In the genomic region with DNA sequence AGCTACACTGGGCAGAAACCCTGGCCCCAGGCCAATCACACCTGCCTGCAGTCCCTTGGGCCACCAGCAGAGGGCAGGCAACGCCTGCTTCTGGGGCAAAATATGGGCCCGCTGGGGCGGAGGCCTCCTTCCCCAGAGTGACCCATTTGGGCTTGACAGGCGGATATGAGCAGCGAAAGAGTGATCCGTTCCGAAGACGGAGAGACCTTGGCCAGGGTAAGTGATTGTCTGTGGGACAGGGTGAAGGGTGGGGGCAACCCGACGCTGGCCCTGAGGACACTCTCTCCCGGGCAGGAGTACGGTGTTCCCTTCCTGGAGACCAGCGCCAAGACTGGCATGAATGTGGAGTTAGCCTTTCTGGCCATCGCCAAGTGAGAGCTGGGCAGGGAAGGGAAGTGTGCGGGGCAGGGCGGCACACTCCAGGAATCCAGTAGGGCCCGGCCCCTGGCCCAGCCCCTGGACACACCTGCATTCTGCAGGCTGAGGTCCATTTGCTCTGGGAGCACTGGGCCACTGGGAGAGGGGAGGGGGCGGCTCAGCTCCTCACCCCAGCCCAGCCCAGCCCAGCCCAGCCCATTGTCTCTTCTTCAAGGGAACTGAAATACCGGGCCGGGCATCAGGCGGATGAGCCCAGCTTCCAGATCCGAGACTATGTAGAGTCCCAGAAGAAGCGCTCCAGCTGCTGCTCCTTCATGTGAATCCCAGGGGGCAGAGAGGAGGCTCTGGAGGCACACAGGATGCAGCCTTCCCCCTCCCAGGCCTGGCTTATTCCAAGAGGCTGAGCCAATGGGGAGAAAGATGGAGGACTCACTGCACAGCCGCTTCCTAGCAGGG, we compare ENCODE assay signal across 1 cellular context.
TF ChIP-seq lines count a peak whose summit lies in the region.

No MANE protein-coding gene starts in this region.

TF ChIP-seq in HepG2, 621 proteins besides CTCF, POLR2A, EP300 and RAD21 (continues in another document):
- TF ChIP-seq, protein P1, sequence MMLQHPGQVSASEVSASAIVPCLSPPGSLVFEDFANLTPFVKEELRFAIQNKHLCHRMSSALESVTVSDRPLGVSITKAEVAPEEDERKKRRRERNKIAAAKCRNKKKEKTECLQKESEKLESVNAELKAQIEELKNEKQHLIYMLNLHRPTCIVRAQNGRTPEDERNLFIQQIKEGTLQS (CRISPR knock-in tag; IDR thresholded peaks at IDR 0.05), result 0 out of 2 replicates have a peak, but pooled peaks have one; percentile 13
- TF ChIP-seq, protein P2, sequence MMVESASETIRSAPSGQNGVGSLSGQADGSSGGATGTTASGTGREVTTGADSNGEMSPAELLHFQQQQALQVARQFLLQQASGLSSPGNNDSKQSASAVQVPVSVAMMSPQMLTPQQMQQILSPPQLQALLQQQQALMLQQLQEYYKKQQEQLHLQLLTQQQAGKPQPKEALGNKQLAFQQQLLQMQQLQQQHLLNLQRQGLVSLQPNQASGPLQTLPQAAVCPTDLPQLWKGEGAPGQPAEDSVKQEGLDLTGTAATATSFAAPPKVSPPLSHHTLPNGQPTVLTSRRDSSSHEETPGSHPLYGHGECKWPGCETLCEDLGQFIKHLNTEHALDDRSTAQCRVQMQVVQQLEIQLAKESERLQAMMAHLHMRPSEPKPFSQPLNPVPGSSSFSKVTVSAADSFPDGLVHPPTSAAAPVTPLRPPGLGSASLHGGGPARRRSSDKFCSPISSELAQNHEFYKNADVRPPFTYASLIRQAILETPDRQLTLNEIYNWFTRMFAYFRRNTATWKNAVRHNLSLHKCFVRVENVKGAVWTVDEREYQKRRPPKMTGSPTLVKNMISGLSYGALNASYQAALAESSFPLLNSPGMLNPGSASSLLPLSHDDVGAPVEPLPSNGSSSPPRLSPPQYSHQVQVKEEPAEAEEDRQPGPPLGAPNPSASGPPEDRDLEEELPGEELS (CRISPR knock-in tag; IDR thresholded peaks at IDR 0.05), result 0 out of 2 replicates have a peak, but pooled peaks have one; percentile 35
- peak; percentile 82 for TF ChIP-seq ZNF274 (CRISPR knock-in tag; IDR thresholded peaks at IDR 0.05)
- TF ChIP-seq KDM1A (CRISPR knock-in tag; IDR thresholded peaks at IDR 0.05), result no peak
- TF ChIP-seq, protein P3, sequence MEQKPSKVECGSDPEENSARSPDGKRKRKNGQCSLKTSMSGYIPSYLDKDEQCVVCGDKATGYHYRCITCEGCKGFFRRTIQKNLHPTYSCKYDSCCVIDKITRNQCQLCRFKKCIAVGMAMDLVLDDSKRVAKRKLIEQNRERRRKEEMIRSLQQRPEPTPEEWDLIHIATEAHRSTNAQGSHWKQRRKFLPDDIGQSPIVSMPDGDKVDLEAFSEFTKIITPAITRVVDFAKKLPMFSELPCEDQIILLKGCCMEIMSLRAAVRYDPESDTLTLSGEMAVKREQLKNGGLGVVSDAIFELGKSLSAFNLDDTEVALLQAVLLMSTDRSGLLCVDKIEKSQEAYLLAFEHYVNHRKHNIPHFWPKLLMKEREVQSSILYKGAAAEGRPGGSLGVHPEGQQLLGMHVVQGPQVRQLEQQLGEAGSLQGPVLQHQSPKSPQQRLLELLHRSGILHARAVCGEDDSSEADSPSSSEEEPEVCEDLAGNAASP (CRISPR knock-in tag; IDR thresholded peaks at IDR 0.05; ENCODE audit: borderline replicate concordance), result peak; percentile 52; the same call in 1 of the 2 replicates
- peak; percentile 59; the same call in 1 of the 2 replicates for TF ChIP-seq MEIS2 (CRISPR knock-in tag; IDR thresholded peaks at IDR 0.05)
- TF ChIP-seq MED13 (CRISPR knock-in tag; IDR thresholded peaks at IDR 0.05), result 0 out of 2 replicates have a peak, but pooled peaks have one; percentile 21
- TF ChIP-seq HDAC2 (CRISPR knock-in tag; IDR thresholded peaks at IDR 0.05), result no peak
- TF ChIP-seq MXI1 (IDR thresholded peaks at IDR 0.05; ENCODE audit: borderline replicate concordance, low read depth, low read length), result peak; percentile 46; the same call in 1 of the 3 replicates
- no peak for TF ChIP-seq ZSCAN22 (CRISPR knock-in tag; IDR thresholded peaks at IDR 0.05)
- TF ChIP-seq, protein P4, sequence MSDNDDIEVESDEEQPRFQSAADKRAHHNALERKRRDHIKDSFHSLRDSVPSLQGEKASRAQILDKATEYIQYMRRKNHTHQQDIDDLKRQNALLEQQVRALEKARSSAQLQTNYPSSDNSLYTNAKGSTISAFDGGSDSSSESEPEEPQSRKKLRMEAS (IDR thresholded peaks at IDR 0.05), result peak; percentile 51; the same call in 1 of the 2 replicates
- TF ChIP-seq, protein P5, sequence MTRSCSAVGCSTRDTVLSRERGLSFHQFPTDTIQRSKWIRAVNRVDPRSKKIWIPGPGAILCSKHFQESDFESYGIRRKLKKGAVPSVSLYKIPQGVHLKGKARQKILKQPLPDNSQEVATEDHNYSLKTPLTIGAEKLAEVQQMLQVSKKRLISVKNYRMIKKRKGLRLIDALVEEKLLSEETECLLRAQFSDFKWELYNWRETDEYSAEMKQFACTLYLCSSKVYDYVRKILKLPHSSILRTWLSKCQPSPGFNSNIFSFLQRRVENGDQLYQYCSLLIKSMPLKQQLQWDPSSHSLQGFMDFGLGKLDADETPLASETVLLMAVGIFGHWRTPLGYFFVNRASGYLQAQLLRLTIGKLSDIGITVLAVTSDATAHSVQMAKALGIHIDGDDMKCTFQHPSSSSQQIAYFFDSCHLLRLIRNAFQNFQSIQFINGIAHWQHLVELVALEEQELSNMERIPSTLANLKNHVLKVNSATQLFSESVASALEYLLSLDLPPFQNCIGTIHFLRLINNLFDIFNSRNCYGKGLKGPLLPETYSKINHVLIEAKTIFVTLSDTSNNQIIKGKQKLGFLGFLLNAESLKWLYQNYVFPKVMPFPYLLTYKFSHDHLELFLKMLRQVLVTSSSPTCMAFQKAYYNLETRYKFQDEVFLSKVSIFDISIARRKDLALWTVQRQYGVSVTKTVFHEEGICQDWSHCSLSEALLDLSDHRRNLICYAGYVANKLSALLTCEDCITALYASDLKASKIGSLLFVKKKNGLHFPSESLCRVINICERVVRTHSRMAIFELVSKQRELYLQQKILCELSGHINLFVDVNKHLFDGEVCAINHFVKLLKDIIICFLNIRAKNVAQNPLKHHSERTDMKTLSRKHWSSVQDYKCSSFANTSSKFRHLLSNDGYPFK (CRISPR knock-in tag; IDR thresholded peaks at IDR 0.05; ENCODE audit: borderline replicate concordance), result peak; percentile 78
- TF ChIP-seq, protein P6, sequence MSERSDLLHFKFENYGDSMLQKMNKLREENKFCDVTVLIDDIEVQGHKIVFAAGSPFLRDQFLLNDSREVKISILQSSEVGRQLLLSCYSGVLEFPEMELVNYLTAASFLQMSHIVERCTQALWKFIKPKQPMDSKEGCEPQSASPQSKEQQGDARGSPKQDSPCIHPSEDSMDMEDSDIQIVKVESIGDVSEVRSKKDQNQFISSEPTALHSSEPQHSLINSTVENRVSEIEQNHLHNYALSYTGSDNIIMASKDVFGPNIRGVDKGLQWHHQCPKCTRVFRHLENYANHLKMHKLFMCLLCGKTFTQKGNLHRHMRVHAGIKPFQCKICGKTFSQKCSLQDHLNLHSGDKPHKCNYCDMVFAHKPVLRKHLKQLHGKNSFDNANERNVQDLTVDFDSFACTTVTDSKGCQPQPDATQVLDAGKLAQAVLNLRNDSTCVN (CRISPR knock-in tag; IDR thresholded peaks at IDR 0.05; ENCODE audit: borderline replicate concordance), result peak; percentile 57; the same call in 1 of the 2 replicates
- peak; percentile 61; the same call in 1 of the 2 replicates for TF ChIP-seq MEF2D (CRISPR knock-in tag; IDR thresholded peaks at IDR 0.05)
- peak; percentile 85; the same call in 1 of the 2 replicates for TF ChIP-seq ZNF501 (CRISPR knock-in tag; IDR thresholded peaks at IDR 0.05)
- TF ChIP-seq ZNF605 (CRISPR knock-in tag; IDR thresholded peaks at IDR 0.05), result peak; percentile 70; the same call in 1 of the 2 replicates
- TF ChIP-seq ZBTB21 (CRISPR knock-in tag; IDR thresholded peaks at IDR 0.05), result no peak
- TF ChIP-seq, protein P7, sequence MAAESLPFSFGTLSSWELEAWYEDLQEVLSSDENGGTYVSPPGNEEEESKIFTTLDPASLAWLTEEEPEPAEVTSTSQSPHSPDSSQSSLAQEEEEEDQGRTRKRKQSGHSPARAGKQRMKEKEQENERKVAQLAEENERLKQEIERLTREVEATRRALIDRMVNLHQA (CRISPR knock-in tag; IDR thresholded peaks at IDR 0.05), result 0 out of 2 replicates have a peak, but pooled peaks have one; percentile 40
- no peak for TF ChIP-seq ZNF781 (CRISPR knock-in tag; IDR thresholded peaks at IDR 0.05; ENCODE audit: borderline replicate concordance, not compliant biosample characterization)
- TF ChIP-seq ZNF788 (CRISPR knock-in tag; IDR thresholded peaks at IDR 0.05; ENCODE audit: borderline replicate concordance), result peak; percentile 61; the same call in 1 of the 2 replicates
- TF ChIP-seq HNF4G (IDR thresholded peaks at IDR 0.05; ENCODE audit: borderline replicate concordance, low read depth, low read length), result no peak
- TF ChIP-seq HNF4G (CRISPR knock-in tag; IDR thresholded peaks at IDR 0.05; ENCODE audit: borderline replicate concordance, low read depth), result no peak
- peak; percentile 70; the same call in 1 of the 2 replicates for TF ChIP-seq RFXAP (CRISPR knock-in tag; IDR thresholded peaks at IDR 0.05; ENCODE audit: borderline replicate concordance)
- peak; percentile 43; the same call in 1 of the 2 replicates for TF ChIP-seq NCOA2 (CRISPR knock-in tag; IDR thresholded peaks at IDR 0.05)
- TF ChIP-seq, protein P8, sequence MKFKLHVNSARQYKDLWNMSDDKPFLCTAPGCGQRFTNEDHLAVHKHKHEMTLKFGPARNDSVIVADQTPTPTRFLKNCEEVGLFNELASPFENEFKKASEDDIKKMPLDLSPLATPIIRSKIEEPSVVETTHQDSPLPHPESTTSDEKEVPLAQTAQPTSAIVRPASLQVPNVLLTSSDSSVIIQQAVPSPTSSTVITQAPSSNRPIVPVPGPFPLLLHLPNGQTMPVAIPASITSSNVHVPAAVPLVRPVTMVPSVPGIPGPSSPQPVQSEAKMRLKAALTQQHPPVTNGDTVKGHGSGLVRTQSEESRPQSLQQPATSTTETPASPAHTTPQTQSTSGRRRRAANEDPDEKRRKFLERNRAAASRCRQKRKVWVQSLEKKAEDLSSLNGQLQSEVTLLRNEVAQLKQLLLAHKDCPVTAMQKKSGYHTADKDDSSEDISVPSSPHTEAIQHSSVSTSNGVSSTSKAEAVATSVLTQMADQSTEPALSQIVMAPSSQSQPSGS (CRISPR knock-in tag; IDR thresholded peaks at IDR 0.05), result peak; percentile 34; the same call in 1 of the 2 replicates
- TF ChIP-seq ZNF263 (CRISPR knock-in tag; IDR thresholded peaks at IDR 0.05), result peak; percentile 95
- TF ChIP-seq, protein P9, sequence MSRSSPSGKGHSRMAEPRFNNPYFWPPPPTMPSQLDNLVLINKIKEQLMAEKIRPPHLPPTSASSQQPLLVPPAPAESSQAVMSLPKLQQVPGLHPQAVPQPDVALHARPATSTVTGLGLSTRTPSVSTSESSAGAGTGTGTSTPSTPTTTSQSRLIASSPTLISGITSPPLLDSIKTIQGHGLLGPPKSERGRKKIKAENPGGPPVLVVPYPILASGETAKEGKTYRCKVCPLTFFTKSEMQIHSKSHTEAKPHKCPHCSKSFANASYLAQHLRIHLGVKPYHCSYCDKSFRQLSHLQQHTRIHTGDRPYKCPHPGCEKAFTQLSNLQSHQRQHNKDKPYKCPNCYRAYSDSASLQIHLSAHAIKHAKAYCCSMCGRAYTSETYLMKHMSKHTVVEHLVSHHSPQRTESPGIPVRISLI (CRISPR knock-in tag; IDR thresholded peaks at IDR 0.05; ENCODE audit: borderline replicate concordance), result no peak
- TF ChIP-seq RXRA (CRISPR knock-in tag; IDR thresholded peaks at IDR 0.05), result 0 out of 2 replicates have a peak, but pooled peaks have one; percentile 61
- peak; percentile 85; the same call in 1 of the 2 replicates for TF ChIP-seq ZNF350 (CRISPR knock-in tag; IDR thresholded peaks at IDR 0.05; ENCODE audit: borderline replicate concordance, low read depth)
- TF ChIP-seq, protein P10, sequence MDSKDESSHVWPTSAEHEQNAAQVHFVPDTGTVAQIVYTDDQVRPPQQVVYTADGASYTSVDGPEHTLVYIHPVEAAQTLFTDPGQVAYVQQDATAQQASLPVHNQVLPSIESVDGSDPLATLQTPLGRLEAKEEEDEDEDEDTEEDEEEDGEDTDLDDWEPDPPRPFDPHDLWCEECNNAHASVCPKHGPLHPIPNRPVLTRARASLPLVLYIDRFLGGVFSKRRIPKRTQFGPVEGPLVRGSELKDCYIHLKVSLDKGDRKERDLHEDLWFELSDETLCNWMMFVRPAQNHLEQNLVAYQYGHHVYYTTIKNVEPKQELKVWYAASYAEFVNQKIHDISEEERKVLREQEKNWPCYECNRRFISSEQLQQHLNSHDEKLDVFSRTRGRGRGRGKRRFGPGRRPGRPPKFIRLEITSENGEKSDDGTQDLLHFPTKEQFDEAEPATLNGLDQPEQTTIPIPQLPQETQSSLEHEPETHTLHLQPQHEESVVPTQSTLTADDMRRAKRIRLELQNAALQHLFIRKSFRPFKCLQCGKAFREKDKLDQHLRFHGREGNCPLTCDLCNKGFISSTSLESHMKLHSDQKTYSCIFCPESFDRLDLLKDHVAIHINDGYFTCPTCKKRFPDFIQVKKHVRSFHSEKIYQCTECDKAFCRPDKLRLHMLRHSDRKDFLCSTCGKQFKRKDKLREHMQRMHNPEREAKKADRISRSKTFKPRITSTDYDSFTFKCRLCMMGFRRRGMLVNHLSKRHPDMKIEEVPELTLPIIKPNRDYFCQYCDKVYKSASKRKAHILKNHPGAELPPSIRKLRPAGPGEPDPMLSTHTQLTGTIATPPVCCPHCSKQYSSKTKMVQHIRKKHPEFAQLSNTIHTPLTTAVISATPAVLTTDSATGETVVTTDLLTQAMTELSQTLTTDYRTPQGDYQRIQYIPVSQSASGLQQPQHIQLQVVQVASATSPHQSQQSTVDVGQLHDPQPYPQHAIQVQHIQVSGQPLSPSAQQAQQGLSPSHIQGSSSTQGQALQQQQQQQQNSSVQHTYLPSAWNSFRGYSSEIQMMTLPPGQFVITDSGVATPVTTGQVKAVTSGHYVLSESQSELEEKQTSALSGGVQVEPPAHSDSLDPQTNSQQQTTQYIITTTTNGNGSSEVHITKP (CRISPR knock-in tag; IDR thresholded peaks at IDR 0.05; ENCODE audit: low read depth), result peak; percentile 71; the same call in 1 of the 2 replicates
- TF ChIP-seq KLF6 (CRISPR knock-in tag; IDR thresholded peaks at IDR 0.05), result peak; percentile 83; the same call in 1 of the 2 replicates
- TF ChIP-seq NR1H2 (CRISPR knock-in tag; IDR thresholded peaks at IDR 0.05; ENCODE audit: borderline replicate concordance, low read depth), result no peak
- no peak for TF ChIP-seq MAFK (conservative IDR thresholded peaks at IDR 0.05 in 1 of 2, IDR thresholded peaks at IDR 0.05 in 1 of 2; ENCODE audit: low read length in 2 of 2)
- TF ChIP-seq DNMT1 (CRISPR knock-in tag; IDR thresholded peaks at IDR 0.05), result 0 out of 2 replicates have a peak, but pooled peaks have one; percentile 63
- no peak; the same call in 1 of the 2 replicates for TF ChIP-seq ZNF747 (CRISPR knock-in tag; IDR thresholded peaks at IDR 0.05; ENCODE audit: borderline replicate concordance)
- TF ChIP-seq ZNF841 (CRISPR knock-in tag; IDR thresholded peaks at IDR 0.05; ENCODE audit: borderline replicate concordance), result no peak
- TF ChIP-seq, protein P11, sequence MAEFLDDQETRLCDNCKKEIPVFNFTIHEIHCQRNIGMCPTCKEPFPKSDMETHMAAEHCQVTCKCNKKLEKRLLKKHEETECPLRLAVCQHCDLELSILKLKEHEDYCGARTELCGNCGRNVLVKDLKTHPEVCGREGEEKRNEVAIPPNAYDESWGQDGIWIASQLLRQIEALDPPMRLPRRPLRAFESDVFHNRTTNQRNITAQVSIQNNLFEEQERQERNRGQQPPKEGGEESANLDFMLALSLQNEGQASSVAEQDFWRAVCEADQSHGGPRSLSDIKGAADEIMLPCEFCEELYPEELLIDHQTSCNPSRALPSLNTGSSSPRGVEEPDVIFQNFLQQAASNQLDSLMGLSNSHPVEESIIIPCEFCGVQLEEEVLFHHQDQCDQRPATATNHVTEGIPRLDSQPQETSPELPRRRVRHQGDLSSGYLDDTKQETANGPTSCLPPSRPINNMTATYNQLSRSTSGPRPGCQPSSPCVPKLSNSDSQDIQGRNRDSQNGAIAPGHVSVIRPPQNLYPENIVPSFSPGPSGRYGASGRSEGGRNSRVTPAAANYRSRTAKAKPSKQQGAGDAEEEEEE (CRISPR knock-in tag; IDR thresholded peaks at IDR 0.05; ENCODE audit: borderline replicate concordance), result 0 out of 2 replicates have a peak, but pooled peaks have one; percentile 34
